ENCODE assay signal across 18 cellular contexts in genomic region chr1:185376840-185377635, GRCh38. TPM values are rescaled to one million over a fixed set of nuclear protein-coding genes. Genes with fewer than 3 reads are reported as not detected.
A peak's percentile ranks its signal among the peaks of the same experiment; 100 is the strongest.
DNase-seq lines count a peak whose midpoint lies in the region; ATAC-seq, FAIRE-seq and TF ChIP-seq lines count a peak whose summit lies in the region.
"Had no signal": no experiment of that assay in that cellular context is flagged by ENCODE, and none has a peak within 500 bp of the region (broad histone marks: within the 10 kb centered on the region; RNA-seq: fewer than 3 reads in every experiment).

No MANE protein-coding gene starts in this region.

- no peaks in the 10 kb centered on the region for H3K9me3 ChIP-seq in astrocyte (ENCODE audit: insufficient read depth, low read depth, low read length)
- H3K9me3 ChIP-seq: pancreas had no signal

- DNase-seq in AG10803 (ENCODE audit: low read depth) (peak; percentile 68), astrocyte (ENCODE audit: low read depth) (peak; percentile 54), mucosa of gallbladder (ENCODE audit: low spot score) (peak; percentile 17), SW 1271 (lab: John Stamatoyannopoulos, UW) (no peak), GM03348 (ENCODE audit: low spot score) (no peak), left colon (no peak)
- DNase-seq: activated CD4-positive, alpha-beta memory T cell treated with anti-CD3 and anti-CD28 coated beads for 36 hours; activated naive CD4-positive, alpha-beta T cell treated with anti-CD3 and anti-CD28 coated beads, Interleukin-2, amount 10 ng/mL, durations not matched to agents 7 days and 5 days; cortex of kidney; foreskin keratinocyte; kidney; NCI-H1930; stimulated activated CD4-positive, alpha-beta T cell treated with anti-CD3 and anti-CD28 coated beads, Interleukin-4, amount 100 ng/mL, for 4 hours; T-helper 17 cell had no signal

- H3K4me1 ChIP-seq in astrocyte (ENCODE audit: insufficient read depth, low read length): peaks cover 9% of the 10 kb centered on the region
- H3K4me1 ChIP-seq: pancreas had no signal

- H4K20me1 ChIP-seq in astrocyte (ENCODE audit: insufficient read depth, low read length): no peaks in the 10 kb centered on the region

- H3K79me2 ChIP-seq in astrocyte (ENCODE audit: insufficient read depth, low read length): no peaks in the 10 kb centered on the region

- no peaks in the 10 kb centered on the region for H3K27me3 ChIP-seq in astrocyte (ENCODE audit: insufficient read depth, low read length)
- H3K27me3 ChIP-seq: foreskin keratinocyte, pancreas had no signal

- intact Hi-C loops in left colon (cut with DNase I, micrococcal nuclease): no loop called here

- FAIRE-seq in astrocyte (lab: Jason Lieb, UNC): no peak
- FAIRE-seq: H1, kidney, pancreas had no signal

- H3K9ac ChIP-seq in astrocyte (ENCODE audit: low read length): no peak overlapping the region

- TF ChIP-seq CTCF in AG10803 (conservative IDR thresholded peaks at IDR 0.05; ENCODE audit: low read length) (no peak), astrocyte (IDR thresholded peaks at IDR 0.05; ENCODE audit: insufficient read depth, low read depth, low read length) (no peak)

- H3K4me3 Mint-ChIP-seq in astrocyte (ENCODE audit: unreplicated experiment): no peak overlapping the region
- H3K4me3 Mint-ChIP-seq: activated CD4-positive, alpha-beta memory T cell treated with anti-CD3 and anti-CD28 coated beads for 36 hours; activated naive CD4-positive, alpha-beta T cell treated with anti-CD3 and anti-CD28 coated beads, Interleukin-2, amount 10 ng/mL, durations not matched to agents 7 days and 5 days; T-helper 17 cell had no signal

- no peak overlapping the region for H2AFZ ChIP-seq in astrocyte (ENCODE audit: low read depth, low read length)

- peaks cover 5% of the 10 kb centered on the region for H3K9me3 Mint-ChIP-seq in astrocyte (ENCODE audit: unreplicated experiment)

- no peak overlapping the region for H3K4me2 ChIP-seq in astrocyte (ENCODE audit: low read length)

- ATAC-seq in GM21381 (IDR thresholded peaks at IDR 0.05; ENCODE audit: unreplicated experiment): peak; percentile 36
- ATAC-seq in GM18502 (IDR thresholded peaks at IDR 0.05; ENCODE audit: poor library complexity, unreplicated experiment): no peak
- ATAC-seq in left colon: no peak
- ATAC-seq: foreskin keratinocyte, T-helper 17 cell had no signal

- no peaks in the 10 kb centered on the region for H3K36me3 ChIP-seq in astrocyte (ENCODE audit: insufficient read depth, low read length)
- H3K36me3 ChIP-seq: pancreas had no signal

- no peaks in the 10 kb centered on the region for H3K36me3 Mint-ChIP-seq in astrocyte (ENCODE audit: low read depth, unreplicated experiment)
- H3K36me3 Mint-ChIP-seq: activated CD4-positive, alpha-beta memory T cell treated with anti-CD3 and anti-CD28 coated beads for 36 hours had no signal

- no peak overlapping the region for H3K27ac Mint-ChIP-seq in astrocyte (ENCODE audit: unreplicated experiment)
- H3K27ac Mint-ChIP-seq: activated CD4-positive, alpha-beta memory T cell treated with anti-CD3 and anti-CD28 coated beads for 36 hours; activated naive CD4-positive, alpha-beta T cell treated with anti-CD3 and anti-CD28 coated beads, Interleukin-2, amount 10 ng/mL, durations not matched to agents 7 days and 5 days; T-helper 17 cell had no signal

- H3K4me3 ChIP-seq in AG10803 (ENCODE audit: low read length): no peak overlapping the region
- H3K4me3 ChIP-seq in astrocyte (ENCODE audit: insufficient read depth, low read depth, low read length): no peak overlapping the region
- H3K4me3 ChIP-seq: pancreas had no signal

- peaks cover 8% of the 10 kb centered on the region for H3K4me1 Mint-ChIP-seq in astrocyte (ENCODE audit: low read depth, unreplicated experiment)

- H3K27ac ChIP-seq in astrocyte (ENCODE audit: low read depth, low read length): no peak overlapping the region
- H3K27ac ChIP-seq: foreskin keratinocyte had no signal

- no peaks in the 10 kb centered on the region for H3K27me3 Mint-ChIP-seq in astrocyte (ENCODE audit: low read depth, unreplicated experiment)
- H3K27me3 Mint-ChIP-seq: activated CD4-positive, alpha-beta memory T cell treated with anti-CD3 and anti-CD28 coated beads for 36 hours; activated naive CD4-positive, alpha-beta T cell treated with anti-CD3 and anti-CD28 coated beads, Interleukin-2, amount 10 ng/mL, durations not matched to agents 7 days and 5 days; T-helper 17 cell had no signal

RNA-seq across cellular contexts. Expression of gene IVNS1ABP, which starts 60.0 kb away (rescaled TPM):
- total RNA-seq in astrocyte (94.0 and 107 TPM in 2 replicates), mucosa of gallbladder (85.7 TPM), left colon (100 to 1,000 TPM; 134 to 170 TPM)

Comparison
In these comparisons a context has a peak if more than half of its experiments do, and no peak if none do; other contexts are left out.
1. DNase-seq: peak in AG10803 (single experiment), astrocyte (single experiment) and mucosa of gallbladder (single experiment); none in SW 1271 (0 of 2), GM03348 (single experiment) and left colon (0 of 2).